Comparison of ENCODE assay signal across 16 cellular contexts in the genomic region with DNA sequence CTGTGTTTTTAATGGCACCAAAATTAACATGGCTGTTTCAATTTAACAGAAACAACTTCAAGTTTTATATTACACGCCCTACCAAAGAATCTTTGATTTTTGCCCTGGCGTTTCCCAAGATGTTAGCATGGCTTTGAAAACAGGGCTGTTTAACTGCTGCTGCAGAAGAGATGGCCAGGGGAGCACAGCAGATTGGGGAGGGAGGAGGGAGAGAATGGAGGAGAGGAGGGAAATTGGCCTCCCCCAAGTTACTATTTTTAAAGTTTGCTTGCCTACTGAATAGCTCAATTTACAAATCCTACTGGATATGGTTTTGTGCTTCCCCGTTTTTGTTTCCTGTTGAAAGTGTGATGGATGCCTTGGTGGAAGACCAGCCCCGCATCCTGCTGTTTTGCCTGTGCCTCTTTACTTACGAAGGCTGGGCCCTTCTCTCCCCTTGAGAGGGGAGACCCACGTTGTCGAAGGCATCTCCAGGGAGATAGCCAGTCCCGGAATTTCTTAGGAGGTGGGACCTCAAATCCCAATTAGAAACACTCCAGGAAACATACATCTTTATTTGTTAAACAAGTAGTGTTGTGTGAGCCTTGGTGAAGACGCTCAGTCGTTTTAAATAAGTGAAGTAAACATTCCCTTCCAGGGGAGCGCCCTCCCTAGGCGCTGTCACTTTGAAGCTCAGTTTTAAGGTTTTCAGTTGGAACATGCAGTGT.
A peak's percentile ranks its signal among the peaks of the same experiment; 100 is the strongest.
DNase-seq lines count a peak whose midpoint lies in the region; ATAC-seq and TF ChIP-seq lines count a peak whose summit lies in the region.
"Had no signal": no experiment of that assay in that cellular context is flagged by ENCODE, and none has a peak within 500 bp of the region (broad histone marks: within the 10 kb centered on the region; RNA-seq: fewer than 3 reads in every experiment).

No MANE protein-coding gene starts in this region.

- H3K4me2 ChIP-seq in neural progenitor cell: peak overlapping the region; percentile 64

- TF ChIP-seq EP300 in transverse colon (IDR thresholded peaks at IDR 0.05; ENCODE audit: low read depth): no peak

- H2AFZ ChIP-seq in neural progenitor cell (replicated peaks): no peak overlapping the region

- no peaks in the 10 kb centered on the region for H3K27me3 ChIP-seq in ascending aorta
- no peaks in the 10 kb centered on the region for H3K27me3 ChIP-seq in neural progenitor cell
- no peaks in the 10 kb centered on the region for H3K27me3 ChIP-seq in transverse colon
- H3K27me3 ChIP-seq: pancreas had no signal

- H3K36me3 ChIP-seq in ascending aorta: no peaks in the 10 kb centered on the region
- H3K36me3 ChIP-seq in neural progenitor cell: no peaks in the 10 kb centered on the region
- H3K36me3 ChIP-seq in transverse colon: no peaks in the 10 kb centered on the region
- H3K36me3 ChIP-seq: pancreas had no signal

- no peaks in the 10 kb centered on the region for H4K20me1 ChIP-seq in neural progenitor cell (ENCODE audit: low read depth)

- in situ Hi-C loops in transverse colon (cut with MboI; ENCODE audit: low pct_ligation_motif_present in 1 of 4, low pct_unique_long_range_greater_than_20kb in 1 of 4, low sequenced_read_pairs in 3 of 4): loop anchor here in 1 of 4 donors (25.0 kb wide), 1 partner anchor 112 kb away; no protein-coding TSS in a partner anchor

- peaks cover 7% of the 10 kb centered on the region for H3K27me3 Mint-ChIP-seq in neural progenitor cell (ENCODE audit: insufficient read depth, low read depth)
- H3K27me3 Mint-ChIP-seq: activated CD4-positive, alpha-beta memory T cell treated with anti-CD3 and anti-CD28 coated beads for 36 hours; stimulated activated naive B cell treated with anti-CD40 and anti-IgM and Interleukin-4, amounts not matched to agents 10 μg/mL and 1 μg/mL and 100 μg/mL, for 72 hours had no signal

- H3K4me3 ChIP-seq in ascending aorta (peak overlapping the region; percentile 15 to 21), neural progenitor cell (peak overlapping the region; percentile 19), transverse colon (no peak overlapping the region)
- H3K4me3 ChIP-seq: lung, pancreas had no signal

- peaks cover 4% of the 10 kb centered on the region for H3K9me3 Mint-ChIP-seq in neural progenitor cell
- H3K9me3 Mint-ChIP-seq: activated CD4-positive, alpha-beta memory T cell treated with anti-CD3 and anti-CD28 coated beads for 36 hours; stimulated activated naive B cell treated with anti-CD40 and anti-IgM and Interleukin-4, amounts not matched to agents 10 μg/mL and 1 μg/mL and 100 μg/mL, for 72 hours had no signal

- H3K4me1 Mint-ChIP-seq in neural progenitor cell: peaks cover 69% of the 10 kb centered on the region

- no peaks in the 10 kb centered on the region for H3K79me2 ChIP-seq in neural progenitor cell (ENCODE audit: low read depth)

- H3K27ac ChIP-seq in ascending aorta (peak overlapping the region; percentile 82 to 89), neural progenitor cell (peak overlapping the region; percentile 76), transverse colon (peak overlapping the region; percentile 46 to 64 (median 60))
- H3K27ac ChIP-seq: pancreas had no signal

- no peak for TF ChIP-seq POLR2A in transverse colon (IDR thresholded peaks at IDR 0.05)

- no peak overlapping the region for H3K9ac ChIP-seq in neural progenitor cell

- H3K4me1 ChIP-seq in ascending aorta (peaks cover 5 to 49% of the 10 kb centered on the region in 2 donors), neural progenitor cell (peaks cover 52% of the 10 kb centered on the region), transverse colon (peaks cover 16 to 55% (median 31%) of the 10 kb centered on the region in 4 donors)
- H3K4me1 ChIP-seq: pancreas had no signal

- ATAC-seq in GM21786 (IDR thresholded peaks at IDR 0.05; ENCODE audit: unreplicated experiment): no peak
- ATAC-seq: pancreas; stimulated activated naive B cell treated with anti-CD40 and anti-IgM and Interleukin-4, amounts not matched to agents 10 μg/mL and 1 μg/mL and 100 μg/mL, for 72 hours had no signal

- H3K9me3 ChIP-seq in ascending aorta (no peaks in the 10 kb centered on the region), neural progenitor cell (ENCODE audit: low read depth) (no peaks in the 10 kb centered on the region), transverse colon (no peaks in the 10 kb centered on the region)
- H3K9me3 ChIP-seq: pancreas had no signal

- WGBS in transverse colon (ENCODE audit: low coverage in 1 of 2), 2 donors: 38 to 41% methylated on average over 11 to 12 of the region's 12 CpGs

- peaks cover 13% of the 10 kb centered on the region for H3K36me3 Mint-ChIP-seq in neural progenitor cell

- DNase-seq in ascending aorta (ENCODE audit: low spot score in 2 of 2) (no peak), globus pallidus (ENCODE audit: low spot score) (peak; percentile 35), neural progenitor cell (ENCODE audit: low spot score) (peak; percentile 50), transverse colon (no peak), putamen (ENCODE audit: low spot score) (no peak), SIG-M5 treated with dmso at 0.1 percent for 504 hours (lab: John Stamatoyannopoulos, UW; ENCODE audit: unreplicated experiment) (no peak)
- DNase-seq: activated CD4-positive, alpha-beta memory T cell treated with anti-CD3 and anti-CD28 coated beads for 36 hours; head of caudate nucleus; NCI-H187 treated with DMSO at 0.1 percent for 48 hours; pancreas; SHP77; stimulated activated CD4-positive, alpha-beta T cell treated with anti-CD3 and anti-CD28 coated beads, Interleukin-4, amount 100 ng/mL, for 4 hours; stimulated activated naive B cell treated with anti-CD40 and anti-IgM and Interleukin-4, amounts not matched to agents 10 μg/mL and 1 μg/mL and 100 μg/mL, for 72 hours; T-helper 9 cell had no signal

- peak overlapping the region; percentile 72 for H3K27ac Mint-ChIP-seq in neural progenitor cell
- H3K27ac Mint-ChIP-seq: activated CD4-positive, alpha-beta memory T cell treated with anti-CD3 and anti-CD28 coated beads for 36 hours; stimulated activated naive B cell treated with anti-CD40 and anti-IgM and Interleukin-4, amounts not matched to agents 10 μg/mL and 1 μg/mL and 100 μg/mL, for 72 hours had no signal

- intact Hi-C loops in ascending aorta (cut with DNase I) (loop anchor here (5.0 to 10.0 kb wide), 2 partner anchors 77 to 100 kb away; partner anchors contain the start of gene AOPEP), transverse colon (cut with DNase I; ENCODE audit: low total_unique reads) (no loop called here)

- H3K4me3 Mint-ChIP-seq in neural progenitor cell: peak overlapping the region; percentile 64
- H3K4me3 Mint-ChIP-seq: activated CD4-positive, alpha-beta memory T cell treated with anti-CD3 and anti-CD28 coated beads for 36 hours; stimulated activated naive B cell treated with anti-CD40 and anti-IgM and Interleukin-4, amounts not matched to agents 10 μg/mL and 1 μg/mL and 100 μg/mL, for 72 hours had no signal

- no peak for TF ChIP-seq CTCF in ascending aorta (IDR thresholded peaks at IDR 0.05)
- TF ChIP-seq CTCF in neural progenitor cell (IDR thresholded peaks at IDR 0.05): no peak
- no peak for TF ChIP-seq CTCF in transverse colon (IDR thresholded peaks at IDR 0.05)

- H3F3A ChIP-seq in neural progenitor cell (ENCODE audit: low read depth): peaks cover 37% of the 10 kb centered on the region

Comparison
In these comparisons a context has a peak if more than half of its experiments do, and no peak if none do; other contexts are left out.
1. DNase-seq: peak in globus pallidus (single experiment) and neural progenitor cell (single experiment); none in ascending aorta (0 of 2), transverse colon (single experiment), putamen (single experiment) and SIG-M5 treated with dmso at 0.1 percent for 504 hours (single experiment).
2. H3K4me3 ChIP-seq: peak in ascending aorta (2 of 2) and neural progenitor cell (single experiment); none in transverse colon (0 of 4).
3. Peak in every context shown above with its lines, with median percentiles within 50 percentile points of each other: H3K27ac ChIP-seq.